ENCODE assay signal across 15 cellular contexts in genomic region chr2:29259221-29259620, GRCh38.
"Had no signal": no experiment of that assay in that cellular context is flagged by ENCODE, and none has a peak within 500 bp of the region (broad histone marks: within the 10 kb centered on the region; RNA-seq: fewer than 3 reads in every experiment).

No MANE protein-coding gene starts in this region.

- H3K27ac ChIP-seq: foreskin keratinocyte, lower lobe of right lung, ovary, sigmoid colon had no signal

- ATAC-seq: foreskin keratinocyte; left cardiac atrium; lower lobe of right lung; stimulated activated effector memory CD8-positive, alpha-beta T cell treated with anti-CD3 and anti-CD28 coated beads, Interleukin-12 subunit alpha, Interleukin-12 subunit beta, amount 100 ng/mL, for 72 hours had no signal

- H3K27me3 ChIP-seq: ovary, sigmoid colon had no signal

- H3K4me1 ChIP-seq: lower lobe of right lung, sigmoid colon had no signal

- DNase-seq: activated CD4-positive, alpha-beta T cell treated with anti-CD3 and anti-CD28 coated beads, Interleukin-2, amount 10 ng/mL, durations not matched to agents 7 days and 5 days; activated CD4-positive, CD25-positive, alpha-beta regulatory T cell; activated naive CD8-positive, alpha-beta T cell treated with anti-CD3 and anti-CD28 coated beads for 36 hours; anterior cingulate cortex; erythroblast; foreskin keratinocyte; head of caudate nucleus; immature natural killer cell; left cardiac atrium; lower lobe of right lung; ovary; sigmoid colon; stimulated activated CD4-positive, alpha-beta T cell treated with anti-CD3 and anti-CD28 coated beads, Interleukin-12 subunit alpha, Interleukin-12 subunit beta, amount 100 ng/mL, for 4 hours; stimulated activated CD4-positive, alpha-beta T cell treated with anti-CD3 and anti-CD28 coated beads, Interleukin-2, amount 100 ng/mL, for 24 hours had no signal

- H3K4me3 ChIP-seq: lower lobe of right lung, ovary, sigmoid colon had no signal

- H3K36me3 ChIP-seq: lower lobe of right lung, ovary, sigmoid colon had no signal

- H3K9me3 ChIP-seq: lower lobe of right lung, ovary, sigmoid colon had no signal
